ENCODE assay signal across 23 cellular contexts in the genomic region with DNA sequence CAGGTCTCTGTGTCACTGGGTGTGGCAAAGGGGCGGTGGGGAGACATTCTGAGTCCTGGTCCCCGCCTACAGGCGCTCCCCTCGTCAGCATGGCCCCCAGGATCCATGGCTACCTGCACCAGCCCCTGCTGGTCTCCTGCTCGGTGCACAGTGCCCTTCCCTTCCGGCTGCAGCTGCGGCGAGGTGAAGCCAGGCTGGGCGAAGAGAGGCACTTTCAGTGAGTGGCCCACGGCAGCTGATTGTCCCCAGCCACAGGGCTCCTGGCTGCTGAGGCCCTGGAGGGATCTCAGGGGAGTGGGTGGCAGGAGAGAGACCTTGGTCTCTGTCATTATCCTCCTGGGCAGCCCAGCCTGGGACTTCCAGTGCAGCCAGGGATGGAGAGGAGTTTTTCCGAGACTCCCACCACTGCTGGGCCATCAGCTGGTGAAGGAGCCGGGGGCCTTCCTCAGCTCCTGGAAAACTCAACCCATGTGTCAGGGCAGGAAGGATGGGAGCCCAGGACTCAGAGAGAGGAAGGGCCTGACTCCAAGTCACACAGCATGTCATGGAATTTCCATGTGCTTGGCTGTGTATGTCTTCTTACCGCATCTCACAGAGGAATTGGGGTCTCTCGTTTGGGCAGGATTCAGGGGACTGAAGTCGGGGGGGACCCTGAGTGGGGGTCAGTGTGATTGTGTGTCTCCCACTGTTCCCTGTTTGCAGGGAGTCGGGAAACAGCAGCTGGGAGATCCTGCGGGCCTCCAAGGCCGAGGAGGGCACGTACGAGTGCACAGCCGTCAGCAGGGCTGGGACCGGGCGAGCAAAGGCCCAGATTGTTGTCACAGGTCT. TPM values are rescaled to one million over a fixed set of nuclear protein-coding genes. Genes with fewer than 3 reads are reported as not detected.
A peak's percentile ranks its signal among the peaks of the same experiment; 100 is the strongest.
DNase-seq lines count a peak whose midpoint lies in the region; ATAC-seq lines count a peak whose summit lies in the region.
"Had no signal": no experiment of that assay in that cellular context is flagged by ENCODE, and none has a peak within 500 bp of the region (broad histone marks: within the 10 kb centered on the region; RNA-seq: fewer than 3 reads in every experiment).

No MANE protein-coding gene starts in this region.

- H3K36me3 ChIP-seq in BLaER1 treated with 17β-estradiol and CSF1 and Interleukin-3, amounts not matched to agents 10 nM and 100 nM: no peaks in the 10 kb centered on the region
- H3K36me3 ChIP-seq in esophagus (ENCODE audit: control insufficient read depth in 2 of 2, insufficient read depth in 2 of 2, low read length in 1 of 2) (no peaks in the 10 kb centered on the region), neuronal stem cell (replicated peaks in 1 of 2; ENCODE audit: control insufficient read depth in 2 of 2, insufficient read depth in 2 of 2, low read length in 2 of 2) (no peaks in the 10 kb centered on the region), stomach smooth muscle (ENCODE audit: control insufficient read depth in 2 of 2, insufficient read depth in 2 of 2, low read length in 2 of 2) (peaks cover 4 to 8% of the 10 kb centered on the region in 2 donors), Karpas-422 (ENCODE audit: insufficient read depth, low read length) (no peaks in the 10 kb centered on the region), HAP-1 (replicated peaks) (no peaks in the 10 kb centered on the region)
- H3K36me3 ChIP-seq: BE2C had no signal

- H3K27me3 ChIP-seq in BLaER1 treated with 17β-estradiol and CSF1 and Interleukin-3, amounts not matched to agents 10 nM and 100 nM: peaks cover 0 to 10% (median 0%) of the 10 kb centered on the region in 11 experiments; a peak in 7 of 22 replicates
- no peaks in the 10 kb centered on the region for H3K27me3 ChIP-seq in esophagus (ENCODE audit: control insufficient read depth in 1 of 2, insufficient read depth in 2 of 2, low read length in 2 of 2)
- H3K27me3 ChIP-seq in neuronal stem cell (ENCODE audit: control insufficient read depth in 3 of 3, insufficient read depth in 3 of 3, low read depth in 1 of 3, low read length in 3 of 3): peaks cover 0 to 27% (median 0%) of the 10 kb centered on the region in 3 experiments
- no peaks in the 10 kb centered on the region for H3K27me3 ChIP-seq in stomach smooth muscle (ENCODE audit: control insufficient read depth in 1 of 2, insufficient read depth in 2 of 2, low read length in 2 of 2)
- no peaks in the 10 kb centered on the region for H3K27me3 ChIP-seq in Karpas-422 (ENCODE audit: low read length)
- peaks cover 6% of the 10 kb centered on the region; the same call in 1 of the 2 replicates for H3K27me3 ChIP-seq in HAP-1 (ENCODE audit: low read depth)
- H3K27me3 ChIP-seq: BE2C had no signal

- in situ Hi-C loops in HAP-1 (cut with MboI; ENCODE audit: low sequenced_read_pairs): no loop called here

- H3K4me3 ChIP-seq in BLaER1 treated with 17β-estradiol and CSF1 and Interleukin-3, amounts not matched to agents 10 nM and 100 nM: no peak overlapping the region
- no peak overlapping the region for H3K4me3 ChIP-seq in esophagus (ENCODE audit: low read depth in 1 of 2, low read length in 2 of 2)
- no peak overlapping the region for H3K4me3 ChIP-seq in neuronal stem cell (ENCODE audit: low read length in 2 of 2)
- no peak overlapping the region for H3K4me3 ChIP-seq in stomach smooth muscle (ENCODE audit: low read length in 2 of 2)
- H3K4me3 ChIP-seq in Karpas-422 (ENCODE audit: low read length): no peak overlapping the region
- no peak overlapping the region for H3K4me3 ChIP-seq in HAP-1
- H3K4me3 ChIP-seq: GM12878 had no signal

- H4K20me1 ChIP-seq in BLaER1 treated with 17β-estradiol and CSF1 and Interleukin-3, amounts not matched to agents 10 nM and 100 nM: peaks cover 0 to 27% (median 0%) of the 10 kb centered on the region in 11 experiments; a peak in 6 of 22 replicates
- H4K20me1 ChIP-seq in Karpas-422 (ENCODE audit: insufficient read depth, low read depth, low read length): no peaks in the 10 kb centered on the region

- H3K4me2 ChIP-seq in BLaER1 treated with 17β-estradiol and CSF1 and Interleukin-3, amounts not matched to agents 10 nM and 100 nM: peak overlapping the region in 8 of 11 experiments; percentile 51 to 83 (median 70); a peak in 16 of 22 replicates
- no peak overlapping the region for H3K4me2 ChIP-seq in neuronal stem cell (ENCODE audit: insufficient read depth, low read length, poor library complexity, severe bottlenecking)
- H3K4me2 ChIP-seq in Karpas-422 (ENCODE audit: low read depth, low read length, poor library complexity, severe bottlenecking): no peak overlapping the region

- H2BK15ac ChIP-seq in neuronal stem cell (ENCODE audit: low read length): peak overlapping the region; percentile 24

- no peak overlapping the region for H3K14ac ChIP-seq in neuronal stem cell (ENCODE audit: low read length)

- peak overlapping the region; percentile 78 for H2BK5ac ChIP-seq in neuronal stem cell (ENCODE audit: low read length)

- no peaks in the 10 kb centered on the region for H3K9me3 ChIP-seq in BLaER1 treated with 17β-estradiol and CSF1 and Interleukin-3, amounts not matched to agents 10 nM and 100 nM (replicated peaks in 1 of 11)
- H3K9me3 ChIP-seq in esophagus (ENCODE audit: control insufficient read depth in 2 of 2, insufficient read depth in 1 of 2, low read depth in 1 of 2, low read length in 1 of 2) (no peaks in the 10 kb centered on the region), neuronal stem cell (replicated peaks in 1 of 2; ENCODE audit: control insufficient read depth in 2 of 2, insufficient read depth in 1 of 2, low read depth in 1 of 2, low read length in 2 of 2) (no peaks in the 10 kb centered on the region), stomach smooth muscle (ENCODE audit: control insufficient read depth in 2 of 2, low read length in 2 of 2) (no peaks in the 10 kb centered on the region), Karpas-422 (ENCODE audit: low read length) (no peaks in the 10 kb centered on the region), HAP-1 (no peaks in the 10 kb centered on the region)
- H3K9me3 ChIP-seq: BE2C had no signal

- H2BK12ac ChIP-seq in neuronal stem cell (ENCODE audit: low read length): peak overlapping the region; percentile 79

- H2BK120ac ChIP-seq in neuronal stem cell (ENCODE audit: low read depth, low read length): no peak overlapping the region

- H3K79me1 ChIP-seq in neuronal stem cell (ENCODE audit: low read depth, low read length): no peaks in the 10 kb centered on the region

- no peak overlapping the region for H3K4ac ChIP-seq in neuronal stem cell (ENCODE audit: low read length)

- DNase-seq in neuronal stem cell (ENCODE audit: low spot score) (no peak), Karpas-422 (no peak), HAP-1 (ENCODE audit: low spot score in 2 of 2) (no peak)
- DNase-seq: BE2C; CD4-positive, alpha-beta T cell; COR-L47; DMS 273 treated with DMSO at 0.1 percent for 48 hours; DND-41; H7; HFFc6; Kasumi-1; NCI-H1694; NCI-H2081 treated with DMSO at 0.1 percent for 48 hours; NCI-H2171 treated with DMSO at 0.1 percent for 48 hours; NCI-H524 treated with DMSO at 0.1 percent for 48 hours; SHP77 had no signal

- ATAC-seq in GM21360 (IDR thresholded peaks at IDR 0.05; ENCODE audit: unreplicated experiment): no peak
- ATAC-seq: GM12878 had no signal

- no peaks in the 10 kb centered on the region for H3K9me2 ChIP-seq in Karpas-422 (replicated peaks; ENCODE audit: insufficient read depth, low read length)

- H3K27ac ChIP-seq in BLaER1 treated with 17β-estradiol and CSF1 and Interleukin-3, amounts not matched to agents 10 nM and 100 nM: no peak overlapping the region
- H3K27ac ChIP-seq in esophagus (ENCODE audit: low read depth in 2 of 2, low read length in 1 of 2) (peak overlapping the region; percentile 39 to 70), neuronal stem cell (replicated peaks; ENCODE audit: low read length) (no peak overlapping the region), stomach smooth muscle (ENCODE audit: low read length) (peak overlapping the region; percentile 37), Karpas-422 (ENCODE audit: low read length) (no peak overlapping the region)

- H3K79me2 ChIP-seq in Karpas-422 (ENCODE audit: low read length): no peaks in the 10 kb centered on the region

- no peak overlapping the region for H4K91ac ChIP-seq in neuronal stem cell (ENCODE audit: low read depth, low read length, poor library complexity)

- H4K8ac ChIP-seq in neuronal stem cell (ENCODE audit: low read depth, low read length): no peak overlapping the region

- no peak overlapping the region for H3K9ac ChIP-seq in BLaER1 treated with 17β-estradiol and CSF1 and Interleukin-3, amounts not matched to agents 10 nM and 100 nM
- H3K9ac ChIP-seq in neuronal stem cell (ENCODE audit: low read depth, low read length, poor library complexity): no peak overlapping the region
- H3K9ac ChIP-seq in stomach smooth muscle (ENCODE audit: low read length in 2 of 2): no peak overlapping the region
- H3K9ac ChIP-seq in Karpas-422 (ENCODE audit: low read length): no peak overlapping the region

- H2AFZ ChIP-seq in neuronal stem cell (ENCODE audit: low read length) (no peak overlapping the region), Karpas-422 (ENCODE audit: low read length) (no peak overlapping the region)

- 80 to 83% methylated on average over 23 of the region's 23 CpGs for WGBS in esophagus, 2 donors
- no CpG with 5 or more reads among the region's 23 CpGs for WGBS in neuronal stem cell (ENCODE audit: extremely low coverage in 2 of 2, insufficient read length in 2 of 2, insufficient replicate concordance in 1 of 2), 2 donors

- peaks cover 0 to 36% (median 30%) of the 10 kb centered on the region in 10 experiments; a peak in 16 of 20 replicates for H3K4me1 ChIP-seq in BLaER1 treated with 17β-estradiol and CSF1 and Interleukin-3, amounts not matched to agents 10 nM and 100 nM
- peaks cover 0 to 2% of the 10 kb centered on the region in 2 donors for H3K4me1 ChIP-seq in esophagus (ENCODE audit: control insufficient read depth in 2 of 2, insufficient read depth in 2 of 2, low read length in 1 of 2)
- no peaks in the 10 kb centered on the region for H3K4me1 ChIP-seq in neuronal stem cell (ENCODE audit: control insufficient read depth in 2 of 2, insufficient read depth in 1 of 2, low read depth in 1 of 2, low read length in 2 of 2)
- peaks cover 39% of the 10 kb centered on the region for H3K4me1 ChIP-seq in stomach smooth muscle (ENCODE audit: control insufficient read depth, insufficient read depth, low read length)
- H3K4me1 ChIP-seq in Karpas-422 (ENCODE audit: low read length): no peaks in the 10 kb centered on the region
- no peaks in the 10 kb centered on the region for H3K4me1 ChIP-seq in HAP-1

- H3K23ac ChIP-seq in neuronal stem cell (ENCODE audit: low read depth, low read length, poor library complexity): no peak overlapping the region

- H3K18ac ChIP-seq in neuronal stem cell (ENCODE audit: low read length): peak overlapping the region; percentile 31

- no peak overlapping the region for H2AK5ac ChIP-seq in neuronal stem cell (ENCODE audit: low read depth, low read length)

RNA-seq across cellular contexts. Expression of a gene that starts 37.4 kb away (rescaled TPM):
- 1 to 10 TPM; 4.1 to 4.8 TPM for polyA plus RNA-seq in esophagus
- polyA plus RNA-seq in neuronal stem cell (2013, experiment 1 of 2): 0.42 TPM
- 0.24 TPM for polyA plus RNA-seq in neuronal stem cell (2013, experiment 2 of 2)
- total RNA-seq in Karpas-422 (2014; rRNA removed; shearing (Covaris generic); ENCODE audit: low replicate concordance): not detected in 2 replicates
- total RNA-seq: CD4-positive, alpha-beta T cell; GM12878; MCF 10A had no signal
- polyA plus RNA-seq: IgD-negative memory B cell had no signal

Comparison
In these comparisons a context has a peak if more than half of its experiments do, and no peak if none do; other contexts are left out.
1. H3K27ac ChIP-seq: peak in esophagus (2 of 2) and stomach smooth muscle (single experiment); none in BLaER1 treated with 17β-estradiol and CSF1 and Interleukin-3, amounts not matched to agents 10 nM and 100 nM (0 of 11), neuronal stem cell (single experiment) and Karpas-422 (single experiment).
2. H3K4me2 ChIP-seq: peak in BLaER1 treated with 17β-estradiol and CSF1 and Interleukin-3, amounts not matched to agents 10 nM and 100 nM (8 of 11); none in neuronal stem cell (single experiment) and Karpas-422 (single experiment).